Comparison of ENCODE assay signal across 17 cellular contexts in the genomic region with DNA sequence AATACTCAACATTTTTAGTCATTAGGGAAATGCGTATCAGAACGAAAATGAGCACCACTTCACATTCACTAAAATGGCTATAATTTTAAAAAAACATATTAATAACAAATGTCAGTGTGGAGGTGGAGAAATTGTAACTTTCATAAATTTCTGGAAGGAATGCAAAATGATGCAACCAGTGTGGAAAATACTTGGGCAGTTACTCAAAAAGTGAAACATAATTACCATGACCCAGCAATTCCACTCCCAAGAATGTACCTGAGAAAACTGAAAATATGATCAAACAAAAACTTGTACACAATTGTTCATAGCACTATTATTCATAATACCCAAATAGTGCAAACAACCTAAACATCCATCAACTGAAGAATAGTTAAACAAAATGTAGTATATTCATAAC.
DNase-seq lines count a peak whose midpoint lies in the region; ATAC-seq and TF ChIP-seq lines count a peak whose summit lies in the region.
"Had no signal": no experiment of that assay in that cellular context is flagged by ENCODE, and none has a peak within 500 bp of the region (broad histone marks: within the 10 kb centered on the region; RNA-seq: fewer than 3 reads in every experiment).

No MANE protein-coding gene starts in this region.

- H3K27me3 Mint-ChIP-seq in MCF 10A (ENCODE audit: insufficient read depth, unreplicated experiment) (no peaks in the 10 kb centered on the region), GM23338 (ENCODE audit: insufficient read depth, low read depth, poor library complexity) (peaks cover 4% of the 10 kb centered on the region)

- H3K27me3 ChIP-seq in breast epithelium (no peaks in the 10 kb centered on the region), adipocyte (replicated peaks; ENCODE audit: control insufficient read depth, insufficient read depth, low read length) (no peaks in the 10 kb centered on the region), ovary (no peaks in the 10 kb centered on the region), GM23338 (ENCODE audit: insufficient read depth) (no peaks in the 10 kb centered on the region)
- H3K27me3 ChIP-seq: BLaER1 treated with 17β-estradiol and CSF1 and Interleukin-3, amounts not matched to agents 10 nM and 100 nM had no signal

- H3K9me2 ChIP-seq in GM23338 (ENCODE audit: insufficient read depth), result no peaks in the 10 kb centered on the region

- H3K36me3 Mint-ChIP-seq in MCF 10A (ENCODE audit: insufficient read depth, unreplicated experiment) (no peaks in the 10 kb centered on the region), GM23338 (ENCODE audit: low read depth) (peaks cover 13% of the 10 kb centered on the region; the same call in 2 of the 3 replicates)

- CTCF ChIA-PET in MCF 10A (lab: Yijun Ruan, JAX), result interaction anchor here (0.6 kb wide), 1 partner anchor 536 kb away, joined by 4 read pairs; no protein-coding TSS in a partner anchor

- intact Hi-C loops in MCF 10A (cut with micrococcal nuclease), result no loop called here
- intact Hi-C loops in breast epithelium (cut with DNase I; ENCODE audit: low total_unique reads), result no loop called here
- intact Hi-C loops in ovary (cut with DNase I), result no loop called here

- H3K4me3 ChIP-seq in breast epithelium (no peak overlapping the region), adipocyte (ENCODE audit: low read length) (no peak overlapping the region), ovary (no peak overlapping the region), GM23338 (no peak overlapping the region)
- H3K4me3 ChIP-seq: BLaER1 treated with 17β-estradiol and CSF1 and Interleukin-3, amounts not matched to agents 10 nM and 100 nM; GM12878 had no signal

- DNase-seq in MCF 10A (ENCODE audit: unreplicated experiment), result peak; percentile 36
- DNase-seq in breast epithelium (ENCODE audit: low spot score in 2 of 2), result no peak
- peak; percentile 34 for DNase-seq in adipocyte (ENCODE audit: low read depth)
- no peak for DNase-seq in epithelial cell of prostate (ENCODE audit: low read depth, low spot score)
- no peak for DNase-seq in ovary
- no peak for DNase-seq in stimulated activated CD4-positive, alpha-beta T cell treated with anti-CD3 and anti-CD28 coated beads, Interleukin-4, amount 100 ng/mL, for 1 hour
- no peak for DNase-seq in GM23338 (ENCODE audit: low spot score)
- DNase-seq: NCI-H1105 treated with DMSO at 0.1 percent for 48 hours, NCI-H1930, NCI-H2171, NCI-H510A, SIG-M5 had no signal

- H3K79me2 ChIP-seq in GM23338 (replicated peaks; ENCODE audit: insufficient read depth), result no peaks in the 10 kb centered on the region

- WGBS in ovary, 3 donors, result 84 to 92% (median 87%) methylated on average over 2 of the region's 2 CpGs

- H3K4me1 Mint-ChIP-seq in MCF 10A (ENCODE audit: insufficient read depth, unreplicated experiment) (no peaks in the 10 kb centered on the region), GM23338 (peaks cover 10% of the 10 kb centered on the region)

- TF ChIP-seq POLR2A in breast epithelium (IDR thresholded peaks at IDR 0.05), result no peak
- no peak for TF ChIP-seq POLR2A in ovary (IDR thresholded peaks at IDR 0.05)

- no peak overlapping the region for H3K4me3 Mint-ChIP-seq in MCF 10A (ENCODE audit: unreplicated experiment)
- H3K4me3 Mint-ChIP-seq in GM23338, result no peak overlapping the region

- ATAC-seq in GM23338, result no peak
- no peak for ATAC-seq in GM21529 (IDR thresholded peaks at IDR 0.05; ENCODE audit: unreplicated experiment)
- ATAC-seq: GM12878 had no signal

- POLR2A ChIA-PET in MCF 10A (lab: Yijun Ruan, JAX), result interaction anchor here (0.7 kb wide), 1 partner anchor 285 kb away, joined by 3 read pairs; no protein-coding TSS in a partner anchor

- H3K9me3 ChIP-seq in breast epithelium (peaks cover 0 to 12% of the 10 kb centered on the region in 2 donors), adipocyte (ENCODE audit: control insufficient read depth, low read length) (peaks cover 5% of the 10 kb centered on the region), ovary (no peaks in the 10 kb centered on the region)

- no peak overlapping the region for H3K9ac ChIP-seq in adipocyte (ENCODE audit: low read length)
- H3K9ac ChIP-seq: BLaER1 treated with 17β-estradiol and CSF1 and Interleukin-3, amounts not matched to agents 10 nM and 100 nM had no signal

- BruUV-seq in MCF 10A (replicated peaks; lab: Mats Ljungman, UMichigan), result no TSS peak

- H4K20me1 ChIP-seq in GM23338 (replicated peaks; ENCODE audit: insufficient read depth), result no peaks in the 10 kb centered on the region
- H4K20me1 ChIP-seq: BLaER1 treated with 17β-estradiol and CSF1 and Interleukin-3, amounts not matched to agents 10 nM and 100 nM had no signal

- no peak overlapping the region for H3K27ac Mint-ChIP-seq in MCF 10A (ENCODE audit: low read depth, unreplicated experiment)
- H3K27ac Mint-ChIP-seq in GM23338, result no peak overlapping the region

- TF ChIP-seq EP300 in ovary (IDR thresholded peaks at IDR 0.05), result no peak

- H3K4me2 ChIP-seq in GM23338, result no peak overlapping the region
- H3K4me2 ChIP-seq: BLaER1 treated with 17β-estradiol and CSF1 and Interleukin-3, amounts not matched to agents 10 nM and 100 nM had no signal

- H3F3A ChIP-seq in GM23338 (replicated peaks; ENCODE audit: low read depth), result no peaks in the 10 kb centered on the region

- no peak for TF ChIP-seq CTCF in MCF 10A (IDR thresholded peaks at IDR 0.05; ENCODE audit: unreplicated experiment)
- no peak for TF ChIP-seq CTCF in breast epithelium (IDR thresholded peaks at IDR 0.05)
- TF ChIP-seq CTCF in ovary (IDR thresholded peaks at IDR 0.05), result no peak
- TF ChIP-seq CTCF in GM23338 (conservative IDR thresholded peaks at IDR 0.05; ENCODE audit: low read depth in 2 of 2), result no peak

- no peaks in the 10 kb centered on the region for H3K4me1 ChIP-seq in breast epithelium
- no peaks in the 10 kb centered on the region for H3K4me1 ChIP-seq in adipocyte (ENCODE audit: control insufficient read depth, insufficient read depth, low read length)
- H3K4me1 ChIP-seq in ovary (ENCODE audit: insufficient read depth), result no peaks in the 10 kb centered on the region
- peaks cover 17% of the 10 kb centered on the region; the same call in 1 of the 2 replicates for H3K4me1 ChIP-seq in GM23338 (ENCODE audit: insufficient read depth)

- H3K36me3 ChIP-seq in breast epithelium (no peaks in the 10 kb centered on the region), adipocyte (ENCODE audit: control insufficient read depth, insufficient read depth, low read length, severe bottlenecking) (no peaks in the 10 kb centered on the region), ovary (no peaks in the 10 kb centered on the region), GM23338 (ENCODE audit: insufficient read depth) (no peaks in the 10 kb centered on the region; the same call in 1 of the 2 replicates)
- H3K36me3 ChIP-seq: BLaER1 treated with 17β-estradiol and CSF1 and Interleukin-3, amounts not matched to agents 10 nM and 100 nM had no signal

- H3K9me3 Mint-ChIP-seq in MCF 10A (ENCODE audit: unreplicated experiment), result no peaks in the 10 kb centered on the region
- peaks cover 16% of the 10 kb centered on the region for H3K9me3 Mint-ChIP-seq in GM23338

- H2AFZ ChIP-seq in GM23338, result no peak overlapping the region

- H3K27ac ChIP-seq in breast epithelium (no peak overlapping the region), epithelial cell of prostate (peak overlapping the region; percentile 47), ovary (no peak overlapping the region), GM23338 (ENCODE audit: low read depth) (no peak overlapping the region)
- H3K27ac ChIP-seq: 22Rv1; BLaER1 treated with 17β-estradiol and CSF1 and Interleukin-3, amounts not matched to agents 10 nM and 100 nM; HL-60 had no signal

TF ChIP-seq in GM23338, 12 proteins besides CTCF, POLR2A, EP300 and RAD21 (continues in another document):
- TF ChIP-seq POLR2AphosphoS5 (IDR thresholded peaks at IDR 0.05; ENCODE audit: low read depth) (no peak), CREB1 (CRISPR knock-in tag; IDR thresholded peaks at IDR 0.05; ENCODE audit: low read depth) (no peak), NANOG (IDR thresholded peaks at IDR 0.05; ENCODE audit: borderline replicate concordance) (no peak), EZH2 (IDR thresholded peaks at IDR 0.05; ENCODE audit: low read depth, unreplicated experiment) (no peak)
- TF ChIP-seq, protein P1, sequence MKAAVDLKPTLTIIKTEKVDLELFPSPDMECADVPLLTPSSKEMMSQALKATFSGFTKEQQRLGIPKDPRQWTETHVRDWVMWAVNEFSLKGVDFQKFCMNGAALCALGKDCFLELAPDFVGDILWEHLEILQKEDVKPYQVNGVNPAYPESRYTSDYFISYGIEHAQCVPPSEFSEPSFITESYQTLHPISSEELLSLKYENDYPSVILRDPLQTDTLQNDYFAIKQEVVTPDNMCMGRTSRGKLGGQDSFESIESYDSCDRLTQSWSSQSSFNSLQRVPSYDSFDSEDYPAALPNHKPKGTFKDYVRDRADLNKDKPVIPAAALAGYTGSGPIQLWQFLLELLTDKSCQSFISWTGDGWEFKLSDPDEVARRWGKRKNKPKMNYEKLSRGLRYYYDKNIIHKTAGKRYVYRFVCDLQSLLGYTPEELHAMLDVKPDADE (IDR thresholded peaks at IDR 0.05), result no peak

Comparison
In these comparisons a context has a peak if more than half of its experiments do, and no peak if none do; other contexts are left out.
1. DNase-seq: peak in MCF 10A (single experiment) and adipocyte (single experiment); none in breast epithelium (0 of 2), epithelial cell of prostate (single experiment), ovary (0 of 5), stimulated activated CD4-positive, alpha-beta T cell treated with anti-CD3 and anti-CD28 coated beads, Interleukin-4, amount 100 ng/mL, for 1 hour (single experiment) and GM23338 (single experiment).